ENCODE assay signal across 17 cellular contexts in genomic region chr20:36179170-36179945, GRCh38. TPM values are rescaled to one million over a fixed set of nuclear protein-coding genes. Genes with fewer than 3 reads are reported as not detected.
DNase-seq lines count a peak whose midpoint lies in the region; ATAC-seq lines count a peak whose summit lies in the region.
"Had no signal": no experiment of that assay in that cellular context is flagged by ENCODE, and none has a peak within 500 bp of the region (broad histone marks: within the 10 kb centered on the region; RNA-seq: fewer than 3 reads in every experiment).

No MANE protein-coding gene starts in this region.

- no peaks in the 10 kb centered on the region for H3K9me3 ChIP-seq in mesodermal cell (ENCODE audit: control insufficient read depth, low read length)
- H3K9me3 ChIP-seq: esophagus squamous epithelium, left lung had no signal

- ATAC-seq in HG02623 (IDR thresholded peaks at IDR 0.05; ENCODE audit: unreplicated experiment): no peak
- ATAC-seq in naive thymus-derived CD8-positive, alpha-beta T cell: no peak
- ATAC-seq: activated T-cell treated with anti-CD3 and anti-CD28 coated beads, Interleukin-2, amount 50 U/mL, for 72 hours; effector memory CD8-positive, alpha-beta T cell; left lung had no signal

- peaks cover 21% of the 10 kb centered on the region for H3K27me3 Mint-ChIP-seq in activated naive CD4-positive, alpha-beta T cell treated with anti-CD3 and anti-CD28 coated beads, Interleukin-2, amount 10 ng/mL, durations not matched to agents 7 days and 5 days
- peaks cover 1 to 9% (median 2%) of the 10 kb centered on the region in 5 donors for H3K27me3 Mint-ChIP-seq in naive thymus-derived CD8-positive, alpha-beta T cell

- DNase-seq in G401 (ENCODE audit: low spot score) (peak; percentile 97), NCI-H146 (lab: John Stamatoyannopoulos, UW) (peak; percentile 63), cerebellum (ENCODE audit: low spot score) (peak; percentile 78), NCI-H82 (lab: John Stamatoyannopoulos, UW) (no peak)
- no peak for DNase-seq in activated naive CD4-positive, alpha-beta T cell treated with anti-CD3 and anti-CD28 coated beads, Interleukin-2, amount 10 ng/mL, durations not matched to agents 7 days and 5 days
- no peak for DNase-seq in naive thymus-derived CD8-positive, alpha-beta T cell
- DNase-seq: activated CD8-positive, alpha-beta memory T cell treated with anti-CD3 and anti-CD28 coated beads for 24 hours; activated T-cell treated with anti-CD3 and anti-CD28 coated beads, Interleukin-2, amount 50 U/mL, for 72 hours; effector memory CD8-positive, alpha-beta T cell; esophagus squamous epithelium; NCI-H1436; NCI-H446 had no signal

- H3K9me3 Mint-ChIP-seq in activated naive CD4-positive, alpha-beta T cell treated with anti-CD3 and anti-CD28 coated beads, Interleukin-2, amount 10 ng/mL, durations not matched to agents 7 days and 5 days: no peaks in the 10 kb centered on the region
- H3K9me3 Mint-ChIP-seq in naive thymus-derived CD8-positive, alpha-beta T cell: no peaks in the 10 kb centered on the region
- H3K9me3 Mint-ChIP-seq: activated naive CD4-positive, alpha-beta T cell treated with anti-CD3 and anti-CD28 coated beads, Interleukin-2, amount 50 U/mL, for 24 hours; activated T-cell treated with anti-CD3 and anti-CD28 coated beads, Interleukin-2, amount 50 U/mL, for 72 hours; effector memory CD8-positive, alpha-beta T cell had no signal

- peaks cover 2% of the 10 kb centered on the region for H3K4me1 ChIP-seq in mesodermal cell (ENCODE audit: control insufficient read depth, insufficient read depth, low read length, poor library complexity, severe bottlenecking)
- H3K4me1 ChIP-seq: esophagus squamous epithelium, left lung had no signal

- no peak overlapping the region for H3K27ac Mint-ChIP-seq in activated naive CD4-positive, alpha-beta T cell treated with anti-CD3 and anti-CD28 coated beads, Interleukin-2, amount 10 ng/mL, durations not matched to agents 7 days and 5 days
- H3K27ac Mint-ChIP-seq in naive thymus-derived CD8-positive, alpha-beta T cell: peak overlapping the region in 1 of 10 donors; percentile 13
- H3K27ac Mint-ChIP-seq: activated naive CD4-positive, alpha-beta T cell treated with anti-CD3 and anti-CD28 coated beads, Interleukin-2, amount 50 U/mL, for 24 hours; activated T-cell treated with anti-CD3 and anti-CD28 coated beads, Interleukin-2, amount 50 U/mL, for 72 hours had no signal

- H3K4me1 Mint-ChIP-seq in activated naive CD4-positive, alpha-beta T cell treated with anti-CD3 and anti-CD28 coated beads, Interleukin-2, amount 10 ng/mL, durations not matched to agents 7 days and 5 days: no peaks in the 10 kb centered on the region
- no peaks in the 10 kb centered on the region for H3K4me1 Mint-ChIP-seq in naive thymus-derived CD8-positive, alpha-beta T cell
- H3K4me1 Mint-ChIP-seq: activated naive CD4-positive, alpha-beta T cell treated with anti-CD3 and anti-CD28 coated beads, Interleukin-2, amount 50 U/mL, for 24 hours had no signal

- in situ Hi-C loops in G401 (cut with HindIII; ENCODE audit: low sequenced_read_pairs): no loop called here

- POLR2A ChIA-PET in naive thymus-derived CD8-positive, alpha-beta T cell (lab: Charles Lee): no interaction called here

- peaks cover 3% of the 10 kb centered on the region for H3K36me3 ChIP-seq in mesodermal cell (ENCODE audit: control insufficient read depth, insufficient read depth, low read length)

- H3K36me3 Mint-ChIP-seq in activated naive CD4-positive, alpha-beta T cell treated with anti-CD3 and anti-CD28 coated beads, Interleukin-2, amount 10 ng/mL, durations not matched to agents 7 days and 5 days: no peaks in the 10 kb centered on the region
- no peaks in the 10 kb centered on the region for H3K36me3 Mint-ChIP-seq in naive thymus-derived CD8-positive, alpha-beta T cell
- H3K36me3 Mint-ChIP-seq: activated naive CD4-positive, alpha-beta T cell treated with anti-CD3 and anti-CD28 coated beads, Interleukin-2, amount 50 U/mL, for 24 hours had no signal

- WGBS in mesodermal cell (ENCODE audit: insufficient coverage in 2 of 2), 2 experiments: 71 to 73% methylated on average over 6 to 9 of the region's 9 CpGs

- H3K4me3 Mint-ChIP-seq in activated naive CD4-positive, alpha-beta T cell treated with anti-CD3 and anti-CD28 coated beads, Interleukin-2, amount 10 ng/mL, durations not matched to agents 7 days and 5 days: no peak overlapping the region
- no peak overlapping the region for H3K4me3 Mint-ChIP-seq in naive thymus-derived CD8-positive, alpha-beta T cell
- H3K4me3 Mint-ChIP-seq: activated naive CD4-positive, alpha-beta T cell treated with anti-CD3 and anti-CD28 coated beads, Interleukin-2, amount 50 U/mL, for 24 hours; activated T-cell treated with anti-CD3 and anti-CD28 coated beads, Interleukin-2, amount 50 U/mL, for 72 hours; effector memory CD8-positive, alpha-beta T cell had no signal

- CTCF ChIA-PET in activated naive CD4-positive, alpha-beta T cell treated with anti-CD3 and anti-CD28 coated beads, Interleukin-2, amount 10 ng/mL, durations not matched to agents 7 days and 5 days (lab: Charles Lee): interaction anchor here (1.6 kb wide), 1 partner anchor 20 kb away, joined by 4 read pairs; no protein-coding TSS in a partner anchor

- H3K27ac ChIP-seq in mesodermal cell (ENCODE audit: low read depth, low read length, severe bottlenecking): peak overlapping the region; percentile 29
- H3K27ac ChIP-seq: esophagus squamous epithelium, left lung, RWPE1 had no signal

- H3K4me3 ChIP-seq in mesodermal cell (ENCODE audit: extremely low read depth, insufficient read depth, low read length, poor library complexity, severe bottlenecking): no peak overlapping the region
- H3K4me3 ChIP-seq: esophagus squamous epithelium, left lung had no signal

RNA-seq across cellular contexts. Expression of gene EPB41L1, which starts 24.8 kb away (rescaled TPM):
- total RNA-seq in G401 (2014; rRNA removed; shearing (Covaris generic)): 12.9 and 22.7 TPM in 2 replicates
- 68.0 TPM for total RNA-seq in cerebellum
- polyA plus RNA-seq in mesodermal cell (2013, experiment 1 of 2): 45.7 TPM
- 37.1 TPM for polyA plus RNA-seq in mesodermal cell (2013, experiment 2 of 2)
- total RNA-seq in naive thymus-derived CD8-positive, alpha-beta T cell: under 1 TPM; 0.36 to 0.44 TPM
- polyA plus RNA-seq in naive thymus-derived CD8-positive, alpha-beta T cell: under 1 TPM in 1 of 3 donors, not detected in 2; 0.07 TPM

RNA-seq across cellular contexts. Expression of gene AAR2, which starts 56.9 kb away (rescaled TPM):
- 41.4 and 42.2 TPM in 2 replicates for total RNA-seq in G401 (2014; rRNA removed; shearing (Covaris generic))
- 17.0 TPM for total RNA-seq in cerebellum
- 26.5 TPM for polyA plus RNA-seq in mesodermal cell (2013, experiment 1 of 2)
- polyA plus RNA-seq in mesodermal cell (2013, experiment 2 of 2): 21.2 TPM
- 10 to 100 TPM; 24.8 to 25.7 TPM for total RNA-seq in naive thymus-derived CD8-positive, alpha-beta T cell
- polyA plus RNA-seq in naive thymus-derived CD8-positive, alpha-beta T cell: 10 to 100 TPM; 32.8 to 47.7 (median 41.5) TPM

Comparison
In these comparisons a context has a peak if more than half of its experiments do, and no peak if none do; other contexts are left out.
1. DNase-seq: peak in G401 (single experiment), NCI-H146 (single experiment) and cerebellum (single experiment); none in NCI-H82 (single experiment), activated naive CD4-positive, alpha-beta T cell treated with anti-CD3 and anti-CD28 coated beads, Interleukin-2, amount 10 ng/mL, durations not matched to agents 7 days and 5 days (single experiment) and naive thymus-derived CD8-positive, alpha-beta T cell (0 of 10).